In genomic region chr4:112145326-112145819, GRCh38 we compare ENCODE assay signal across 8 cellular contexts. TPM values are rescaled to one million over a fixed set of nuclear protein-coding genes. Genes with fewer than 3 reads are reported as not detected.
A peak's percentile ranks its signal among the peaks of the same experiment; 100 is the strongest.
DNase-seq lines count a peak whose midpoint lies in the region; TF ChIP-seq lines count a peak whose summit lies in the region.

Gene FAM241A, plus strand, starts transcription at chr4:112145454. Its CDS starts 127 bp downstream, at chr4:112145581.

- H3K27me3 ChIP-seq in neural progenitor cell (peaks cover 46% of the 10 kb centered on the region), subcutaneous abdominal adipose tissue (ENCODE audit: control insufficient read depth in 5 of 5, insufficient read depth in 4 of 5, low read length in 5 of 5) (no peaks in the 10 kb centered on the region)

- H3K4me2 ChIP-seq in neural progenitor cell = peak within 1 kb of the TSS; percentile 96

- peak within 1 kb of the TSS; percentile 97 for H2AFZ ChIP-seq in neural progenitor cell (replicated peaks)

- no peaks in the 10 kb centered on the region for H3K9me3 ChIP-seq in neural progenitor cell (ENCODE audit: low read depth)
- H3K9me3 ChIP-seq in subcutaneous abdominal adipose tissue (ENCODE audit: control insufficient read depth in 5 of 5, low read length in 5 of 5) = no peaks in the 10 kb centered on the region

- no peaks in the 10 kb centered on the region for H3K36me3 ChIP-seq in neural progenitor cell
- peaks cover 0 to 2% (median 0%) of the 10 kb centered on the region in 5 donors for H3K36me3 ChIP-seq in subcutaneous abdominal adipose tissue (ENCODE audit: control insufficient read depth in 5 of 5, insufficient read depth in 5 of 5, low read length in 5 of 5)

- DNase-seq in D341Med (ENCODE audit: low spot score) (peak; percentile 94), GM20000 (ENCODE audit: low spot score) (peak; percentile 97), HS-27A (ENCODE audit: low read depth) (peak; percentile 42), RKO (ENCODE audit: low spot score) (peak; percentile 85), fibroblast of the conjunctiva (ENCODE audit: low read depth) (peak; percentile 66), neural progenitor cell (ENCODE audit: low spot score) (peak; percentile 93)
- DNase-seq in activated effector memory CD4-positive, alpha-beta T cell treated with Interleukin-2 at 50 U/mL for 16 hours = peak; percentile 89

- H3K9ac ChIP-seq in neural progenitor cell (no peak within 1 kb of the TSS), subcutaneous abdominal adipose tissue (ENCODE audit: low read length in 5 of 5) (peak within 1 kb of the TSS; percentile 73 to 93 (median 90))

- no peak for TF ChIP-seq CTCF in GM20000 (IDR thresholded peaks at IDR 0.05; ENCODE audit: extremely low read depth, missing control alignments)
- no peak for TF ChIP-seq CTCF in neural progenitor cell (IDR thresholded peaks at IDR 0.05)

- H4K20me1 ChIP-seq in neural progenitor cell (ENCODE audit: low read depth) = no peaks in the 10 kb centered on the region

- no peak within 1 kb of the TSS for H3K27ac ChIP-seq in neural progenitor cell
- peak within 1 kb of the TSS; percentile 87 for H3K27ac ChIP-seq in subcutaneous abdominal adipose tissue (ENCODE audit: low read depth, low read length)

- no peaks in the 10 kb centered on the region for H3K9me3 Mint-ChIP-seq in neural progenitor cell

- peaks cover 14% of the 10 kb centered on the region for H3K4me1 Mint-ChIP-seq in neural progenitor cell

- H3K79me2 ChIP-seq in neural progenitor cell (ENCODE audit: low read depth) = no peaks in the 10 kb centered on the region

- H3K4me1 ChIP-seq in neural progenitor cell (no peaks in the 10 kb centered on the region), subcutaneous abdominal adipose tissue (ENCODE audit: control insufficient read depth in 5 of 5, insufficient read depth in 5 of 5, low read length in 5 of 5) (peaks cover 2 to 46% (median 39%) of the 10 kb centered on the region in 5 donors)

- peaks cover 12% of the 10 kb centered on the region for H3K27me3 Mint-ChIP-seq in neural progenitor cell (ENCODE audit: insufficient read depth, low read depth)

- no peak within 1 kb of the TSS for H3K27ac Mint-ChIP-seq in neural progenitor cell

- H3K4me3 ChIP-seq in neural progenitor cell (peak within 1 kb of the TSS; percentile 66), subcutaneous abdominal adipose tissue (ENCODE audit: low read depth in 1 of 5, low read length in 5 of 5) (peak within 1 kb of the TSS; percentile 83 to 93 (median 87))

- H3K4me3 Mint-ChIP-seq in neural progenitor cell = peak within 1 kb of the TSS; percentile 93

- H3F3A ChIP-seq in neural progenitor cell (ENCODE audit: low read depth) = peaks cover 14% of the 10 kb centered on the region

- H3K36me3 Mint-ChIP-seq in neural progenitor cell = no peaks in the 10 kb centered on the region

RNA-seq across cellular contexts. Expression of gene FAM241A, which starts in this region (rescaled TPM):
- total RNA-seq in neural progenitor cell (ENCODE audit: low replicate concordance) = 0.03 TPM in 1 of 2 replicates, not detected in the other

Comparison
In these comparisons a context has a peak if more than half of its experiments do, and no peak if none do; other contexts are left out.
1. Peak in DNase-seq, H3K4me3 ChIP-seq and H3K4me2 ChIP-seq in neural progenitor cell; RNA of the gene not detected or under 1 TPM.
2. DNase-seq: peak in every context shown above with its lines; median percentile 97 in GM20000; 94 in D341Med; 93 in neural progenitor cell; 89 in activated effector memory CD4-positive, alpha-beta T cell treated with Interleukin-2 at 50 U/mL for 16 hours; 85 in RKO; 66 in fibroblast of the conjunctiva; 42 in HS-27A.